ENCODE assay signal across 8 cellular contexts in the genomic region with DNA sequence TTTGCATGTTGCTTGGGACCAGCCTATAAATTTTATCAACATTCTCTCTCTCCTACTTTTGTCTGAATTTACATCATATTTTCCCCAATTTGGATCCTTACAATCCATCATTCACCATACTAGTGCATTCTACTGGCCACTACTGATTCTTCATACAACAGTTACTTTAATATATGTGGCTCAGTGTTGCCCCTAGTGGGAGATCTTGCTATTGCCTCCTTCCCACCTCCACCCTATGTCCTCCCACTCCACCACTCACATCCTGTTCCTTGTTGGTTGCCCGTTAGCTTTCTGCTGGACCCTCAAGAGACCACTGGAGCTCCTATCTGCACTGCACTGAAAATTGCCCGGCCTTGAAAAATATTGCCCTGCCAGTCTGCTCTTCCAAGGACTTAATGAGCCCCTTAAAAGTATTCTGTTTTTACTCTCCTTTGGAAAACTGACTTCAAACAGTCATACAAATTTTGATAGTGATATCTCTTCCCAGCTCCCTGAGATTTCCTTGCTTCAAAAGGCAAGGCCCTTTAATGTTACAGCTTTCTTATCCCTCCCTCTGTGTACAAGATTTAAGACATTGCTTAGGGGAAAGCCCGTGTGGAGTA.
DNase-seq lines count a peak whose midpoint lies in the region; ATAC-seq and TF ChIP-seq lines count a peak whose summit lies in the region.
"Had no signal": no experiment of that assay in that cellular context is flagged by ENCODE, and none has a peak within 500 bp of the region (broad histone marks: within the 10 kb centered on the region; RNA-seq: fewer than 3 reads in every experiment).

No MANE protein-coding gene starts in this region.

- CTCF ChIA-PET in SK-N-SH (lab: Yijun Ruan, JAX) = interaction anchor here (0.7 to 2.4 kb wide), 11 partner anchors 8 to 497 kb away, joined by 3 to 12 read pairs (median 4); no protein-coding TSS in a partner anchor

- peak; percentile 59 for TF ChIP-seq RAD21 in SK-N-SH (IDR thresholded peaks at IDR 0.05; ENCODE audit: low read length)

- H3K4me1 ChIP-seq in SK-N-SH (ENCODE audit: control insufficient read depth in 1 of 2, insufficient read depth in 2 of 2, low read depth in 1 of 2, low read length in 1 of 2) = no peaks in the 10 kb centered on the region
- no peaks in the 10 kb centered on the region for H3K4me1 ChIP-seq in psoas muscle

- H3K27ac ChIP-seq in SK-N-SH (ENCODE audit: low read depth in 2 of 2, low read length in 1 of 2) (no peak overlapping the region), psoas muscle (no peak overlapping the region)

- H3K4me3 ChIP-seq in SK-N-SH (ENCODE audit: low read depth in 2 of 2, low read length in 1 of 2) (no peak overlapping the region; a peak in 1 of 4 replicates), psoas muscle (no peak overlapping the region)

- H3K27me3 ChIP-seq in SK-N-SH (ENCODE audit: insufficient read depth) (no peaks in the 10 kb centered on the region), psoas muscle (ENCODE audit: insufficient read depth in 3 of 3, low read length in 2 of 3) (no peaks in the 10 kb centered on the region)

- no peaks in the 10 kb centered on the region for H3K79me2 ChIP-seq in SK-N-SH (ENCODE audit: insufficient read depth)

- 68% methylated on average over 3 of the region's 3 CpGs for WGBS in SK-N-SH (ENCODE audit: low lambda C conversion rate)
- 59 to 66% (median 65%) methylated on average over 3 of the region's 3 CpGs for WGBS in psoas muscle, 3 donors

- no peaks in the 10 kb centered on the region for H4K20me1 ChIP-seq in SK-N-SH (ENCODE audit: insufficient read depth)

- peak; percentile 98 for ATAC-seq in GM21390 (IDR thresholded peaks at IDR 0.05; ENCODE audit: unreplicated experiment)
- peak; percentile 97 for ATAC-seq in HG03520 (IDR thresholded peaks at IDR 0.05; ENCODE audit: unreplicated experiment)
- peak; percentile 60 for ATAC-seq in left colon
- ATAC-seq in psoas muscle = no peak

- DNase-seq in SK-N-SH (peak; percentile 27), left colon (peak in 1 of 2 donors; percentile 26), epidermal melanocyte (ENCODE audit: insufficient read length, low spot score) (no peak), psoas muscle (no peak)
- DNase-seq: right cardiac atrium had no signal

- intact Hi-C loops in left colon (cut with DNase I, micrococcal nuclease) (no loop called here), psoas muscle (cut with DNase I) (no loop called here)

- no peaks in the 10 kb centered on the region for H3F3A ChIP-seq in SK-N-SH (replicated peaks; ENCODE audit: insufficient read depth)

- TF ChIP-seq CTCF in GM12873 (IDR thresholded peaks at IDR 0.05; ENCODE audit: insufficient read depth, low read depth, low read length, missing control alignments) (peak; percentile 75), SK-N-SH (IDR thresholded peaks at IDR 0.05) (peak; percentile 83), psoas muscle (IDR thresholded peaks at IDR 0.05) (no peak)

- H3K9ac ChIP-seq in SK-N-SH = no peak overlapping the region

- H3K9me2 ChIP-seq in SK-N-SH = no peaks in the 10 kb centered on the region

- no peak overlapping the region for H3K4me2 ChIP-seq in SK-N-SH

- no peak for TF ChIP-seq EP300 in SK-N-SH (IDR thresholded peaks at IDR 0.05; ENCODE audit: borderline replicate concordance in 1 of 2, low read depth in 1 of 2, low read length in 1 of 2)

- no peak overlapping the region for H2AFZ ChIP-seq in SK-N-SH (ENCODE audit: low read depth)

- POLR2A ChIA-PET in SK-N-SH (lab: Yijun Ruan, JAX) = no interaction called here

- H3K36me3 ChIP-seq in SK-N-SH (replicated peaks in 1 of 2; ENCODE audit: control insufficient read depth in 1 of 2, insufficient read depth in 2 of 2, low read length in 1 of 2) = no peaks in the 10 kb centered on the region
- H3K36me3 ChIP-seq in psoas muscle (ENCODE audit: insufficient read depth in 1 of 2, low read depth in 1 of 2) = no peaks in the 10 kb centered on the region

- no peaks in the 10 kb centered on the region for H3K9me3 ChIP-seq in SK-N-SH
- H3K9me3 ChIP-seq in psoas muscle = no peaks in the 10 kb centered on the region

TF ChIP-seq in SK-N-SH, 30 proteins besides CTCF, POLR2A, EP300 and RAD21:
- TF ChIP-seq SMC3 (IDR thresholded peaks at IDR 0.05; ENCODE audit: low read depth, low read length) (peak; percentile 27; the same call in 1 of the 2 replicates), TCF12 (IDR thresholded peaks at IDR 0.05) (no peak)

Comparison
In these comparisons a context has a peak if more than half of its experiments do, and no peak if none do; other contexts are left out.
1. ATAC-seq: peak in GM21390 (single experiment), HG03520 (single experiment) and left colon (single experiment); none in psoas muscle (0 of 4).